8 cellular contexts compared by ENCODE assay signal in the genomic region with DNA sequence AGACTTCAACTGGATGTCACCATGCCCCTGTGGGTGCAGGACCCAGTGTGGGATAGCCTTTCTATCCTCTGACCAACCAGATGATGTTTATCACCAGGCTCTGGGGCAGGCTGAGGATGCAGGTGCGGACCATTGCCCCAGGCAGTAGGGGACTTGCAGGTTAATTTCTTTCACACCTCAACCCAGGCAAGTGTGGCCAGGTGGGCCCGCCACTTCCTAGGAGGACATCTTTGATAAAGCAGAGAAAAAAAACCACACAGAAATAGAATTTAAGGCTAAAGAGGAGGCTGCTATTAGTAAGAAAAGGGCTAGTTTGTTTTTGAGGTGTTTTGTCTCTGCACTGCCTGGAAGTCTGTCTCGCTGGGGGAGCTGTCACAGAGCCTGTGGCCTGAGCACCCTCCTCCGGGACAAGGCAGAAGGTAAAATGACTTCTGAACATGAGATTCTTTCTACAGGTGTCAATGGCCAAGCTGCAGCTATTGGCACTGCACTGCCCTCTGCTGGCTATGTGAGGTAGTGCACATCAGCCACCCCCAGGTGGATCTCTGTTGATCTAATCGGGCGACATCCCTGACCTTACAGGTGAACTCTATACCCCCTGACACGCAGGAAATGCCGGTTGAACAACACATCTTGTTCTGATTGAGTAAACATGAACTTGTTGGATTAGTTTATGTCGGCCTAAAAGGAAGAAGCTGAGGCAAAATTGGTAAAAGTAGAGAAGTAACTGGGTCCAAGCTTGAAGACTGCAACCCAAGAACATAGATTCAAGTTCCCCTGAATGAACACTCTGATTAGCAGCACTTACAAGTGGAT. TPM values are rescaled to one million over a fixed set of nuclear protein-coding genes. Genes with fewer than 3 reads are reported as not detected.
DNase-seq lines count a peak whose midpoint lies in the region; ATAC-seq and TF ChIP-seq lines count a peak whose summit lies in the region.

No MANE protein-coding gene starts in this region.

- peak; percentile 96 for TF ChIP-seq CTCF in epithelial cell of proximal tubule (conservative IDR thresholded peaks at IDR 0.05; ENCODE audit: low read depth, low read length)

- H3K27ac Mint-ChIP-seq in natural killer cell treated with Interleukin-12 subunit alpha and Interleukin-12 subunit beta and Interleukin-15 and Interleukin-18, amount 100 ng/mL, for 72 hours: peak overlapping the region; percentile 53 to 70
- peak overlapping the region in 1 of 2 donors; percentile 68 for H3K27ac Mint-ChIP-seq in stimulated activated naive CD8-positive, alpha-beta T cell treated with anti-CD3 and anti-CD28 coated beads, Interleukin-15, amount 100 ng/mL, for 72 hours

- no peak overlapping the region for H3K4me3 ChIP-seq in epithelial cell of proximal tubule (ENCODE audit: low read depth, low read length)

- ATAC-seq in GM19324 (IDR thresholded peaks at IDR 0.05; ENCODE audit: low FRiP score, unreplicated experiment) (peak; percentile 83), HG03378 (IDR thresholded peaks at IDR 0.05; ENCODE audit: unreplicated experiment) (peak; percentile 87)
- ATAC-seq in natural killer cell treated with Interleukin-12 subunit alpha and Interleukin-12 subunit beta and Interleukin-15 and Interleukin-18, amount 100 ng/mL, for 72 hours: peak; percentile 85 to 88
- peak; percentile 86 for ATAC-seq in stimulated activated naive CD8-positive, alpha-beta T cell treated with anti-CD3 and anti-CD28 coated beads, Interleukin-15, amount 100 ng/mL, for 72 hours

- H3K27me3 Mint-ChIP-seq in natural killer cell treated with Interleukin-12 subunit alpha and Interleukin-12 subunit beta and Interleukin-15 and Interleukin-18, amount 100 ng/mL, for 72 hours: no peaks in the 10 kb centered on the region
- no peaks in the 10 kb centered on the region for H3K27me3 Mint-ChIP-seq in stimulated activated naive CD8-positive, alpha-beta T cell treated with anti-CD3 and anti-CD28 coated beads, Interleukin-15, amount 100 ng/mL, for 72 hours

- DNase-seq in CMK (ENCODE audit: low read depth) (peak; percentile 11), NCI-H82 treated with DMSO at 0.1 percent for 48 hours (lab: John Stamatoyannopoulos, UW; ENCODE audit: unreplicated experiment) (peak; percentile 3), epithelial cell of proximal tubule (ENCODE audit: low read depth) (no peak)
- peak; percentile 72 for DNase-seq in activated CD8-positive, alpha-beta memory T cell treated with anti-CD3 and anti-CD28 coated beads, Interleukin-2, amount 50 U/mL, for 24 hours (ENCODE audit: extremely low read depth)
- peak; percentile 82 for DNase-seq in natural killer cell treated with Interleukin-12 subunit alpha and Interleukin-12 subunit beta and Interleukin-15 and Interleukin-18, amount 100 ng/mL, for 72 hours (ENCODE audit: low spot score)
- peak; percentile 84 to 85 for DNase-seq in stimulated activated naive CD8-positive, alpha-beta T cell treated with anti-CD3 and anti-CD28 coated beads, Interleukin-15, amount 100 ng/mL, for 72 hours

- H3K9me3 Mint-ChIP-seq in natural killer cell treated with Interleukin-12 subunit alpha and Interleukin-12 subunit beta and Interleukin-15 and Interleukin-18, amount 100 ng/mL, for 72 hours: no peaks in the 10 kb centered on the region
- H3K9me3 Mint-ChIP-seq in stimulated activated naive CD8-positive, alpha-beta T cell treated with anti-CD3 and anti-CD28 coated beads, Interleukin-15, amount 100 ng/mL, for 72 hours: no peaks in the 10 kb centered on the region

- peaks cover 17% of the 10 kb centered on the region for H3K36me3 Mint-ChIP-seq in natural killer cell treated with Interleukin-12 subunit alpha and Interleukin-12 subunit beta and Interleukin-15 and Interleukin-18, amount 100 ng/mL, for 72 hours

- no peak overlapping the region for H3K4me3 Mint-ChIP-seq in natural killer cell treated with Interleukin-12 subunit alpha and Interleukin-12 subunit beta and Interleukin-15 and Interleukin-18, amount 100 ng/mL, for 72 hours
- H3K4me3 Mint-ChIP-seq in stimulated activated naive CD8-positive, alpha-beta T cell treated with anti-CD3 and anti-CD28 coated beads, Interleukin-15, amount 100 ng/mL, for 72 hours: no peak overlapping the region

- H3K4me1 Mint-ChIP-seq in natural killer cell treated with Interleukin-12 subunit alpha and Interleukin-12 subunit beta and Interleukin-15 and Interleukin-18, amount 100 ng/mL, for 72 hours (ENCODE audit: low read depth in 2 of 2): peaks cover 9 to 15% of the 10 kb centered on the region in 2 donors
- H3K4me1 Mint-ChIP-seq in stimulated activated naive CD8-positive, alpha-beta T cell treated with anti-CD3 and anti-CD28 coated beads, Interleukin-15, amount 100 ng/mL, for 72 hours: peaks cover 19% of the 10 kb centered on the region

RNA-seq across cellular contexts. Expression of a gene that starts 21.0 kb away (rescaled TPM):
- 35.6 and 77.8 TPM in 2 replicates for total RNA-seq in epithelial cell of proximal tubule
- 100 to 1,000 TPM in 1 of 2 donors, 10 to 100 TPM in 1; 93.2 to 145 TPM for total RNA-seq in natural killer cell treated with Interleukin-12 subunit alpha and Interleukin-12 subunit beta and Interleukin-15 and Interleukin-18, amount 100 ng/mL, for 72 hours
